In the genomic region with DNA sequence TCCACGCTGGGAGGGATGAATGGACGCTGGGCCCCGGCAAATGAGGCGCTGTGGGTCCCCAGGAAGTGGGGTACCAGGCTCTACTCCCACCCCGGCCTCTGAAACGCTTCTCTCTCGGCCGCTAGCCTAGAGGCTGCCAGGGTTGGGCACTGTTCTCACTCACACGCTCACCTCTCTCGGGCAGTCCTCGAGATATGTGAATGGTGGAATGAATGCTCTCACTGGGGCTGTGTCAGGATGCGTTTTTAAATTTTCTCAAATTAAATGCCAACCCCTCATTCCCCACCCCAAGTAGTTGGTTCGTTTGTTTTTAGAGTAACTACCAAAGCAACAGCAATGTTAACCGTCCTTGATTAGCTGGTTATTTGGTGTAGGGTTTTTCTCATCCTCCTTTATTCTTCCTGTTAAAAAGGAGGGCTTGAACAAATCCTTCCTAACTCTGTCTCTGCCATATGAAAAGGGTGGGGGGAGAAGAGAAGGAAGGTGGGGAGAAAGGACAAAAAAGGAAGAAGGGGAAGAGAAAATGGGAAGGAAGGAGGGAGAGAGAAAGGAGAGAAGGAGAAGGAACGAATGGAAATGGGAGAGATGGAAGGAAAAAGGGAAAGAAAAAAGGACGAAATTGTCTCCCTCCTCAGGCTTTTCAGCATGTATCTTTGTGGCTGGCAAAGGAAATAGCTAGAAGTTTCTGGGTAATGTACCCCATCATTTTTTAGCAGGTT, we compare ENCODE assay signal across 1 cellular context.
TF ChIP-seq lines count a peak whose summit lies in the region.

No MANE protein-coding gene starts in this region.

TF ChIP-seq in SK-N-SH, 30 proteins besides CTCF, POLR2A, EP300 and RAD21 (continued from another document):
- TF ChIP-seq TAF1 (IDR thresholded peaks at IDR 0.05; ENCODE audit: borderline replicate concordance, low read depth, low read length): no peak
